In genomic region chr9:129596541-129597328, GRCh38 we compare ENCODE assay signal across 9 cellular contexts. TPM values are rescaled to one million over a fixed set of nuclear protein-coding genes. Genes with fewer than 3 reads are reported as not detected.
DNase-seq lines count a peak whose midpoint lies in the region; ATAC-seq and TF ChIP-seq lines count a peak whose summit lies in the region.
"Had no signal": no experiment of that assay in that cellular context is flagged by ENCODE, and none has a peak within 500 bp of the region (broad histone marks: within the 10 kb centered on the region; RNA-seq: fewer than 3 reads in every experiment).

No MANE protein-coding gene starts in this region.

- H3K36me3 ChIP-seq in Peyer's patch (no peaks in the 10 kb centered on the region), esophagus (ENCODE audit: control insufficient read depth in 2 of 2, insufficient read depth in 2 of 2, low read length in 1 of 2) (no peaks in the 10 kb centered on the region)

- H3K4me1 ChIP-seq in Peyer's patch (peaks cover 0 to 16% (median 12%) of the 10 kb centered on the region in 4 donors), esophagus (ENCODE audit: control insufficient read depth in 2 of 2, insufficient read depth in 2 of 2, low read length in 1 of 2) (peaks cover 0 to 7% of the 10 kb centered on the region in 2 donors)

- peak overlapping the region; percentile 53 for H3K27ac ChIP-seq in AG04450 (ENCODE audit: low read depth, low read length)
- H3K27ac ChIP-seq in Peyer's patch = peak overlapping the region; percentile 73 to 90 (median 80)
- H3K27ac ChIP-seq in esophagus (ENCODE audit: low read depth in 2 of 2, low read length in 1 of 2) = peak overlapping the region; percentile 77 to 83

- WGBS in esophagus, 2 donors = 33 to 48% methylated on average over 23 to 33 of the region's 33 CpGs

- H3K36me3 Mint-ChIP-seq in natural killer cell = no peaks in the 10 kb centered on the region

- H3K4me3 ChIP-seq in AG04450 (ENCODE audit: low read depth, low read length) (peak overlapping the region; percentile 59), Peyer's patch (peak overlapping the region in 3 of 4 donors; percentile 22 to 48 (median 48)), esophagus (ENCODE audit: low read depth in 1 of 2, low read length in 2 of 2) (peak overlapping the region; percentile 2 to 43)

- intact Hi-C loops in natural killer cell (cut with micrococcal nuclease) = no loop called here

- no peak for TF ChIP-seq CTCF in AG04450 (IDR thresholded peaks at IDR 0.05; ENCODE audit: low read depth, low read length)
- TF ChIP-seq CTCF in Peyer's patch (IDR thresholded peaks at IDR 0.05) = no peak
- TF ChIP-seq CTCF in natural killer cell (IDR thresholded peaks at IDR 0.05) = no peak

- POLR2A ChIA-PET in AG04450 (lab: Yijun Ruan, JAX) = interaction anchor here (0.7 to 2.7 kb wide), 9 partner anchors 12 to 422 kb away, joined by 3 to 36 read pairs (median 4); partner anchors contain the start of gene IER5L

- H3K27me3 Mint-ChIP-seq in natural killer cell (ENCODE audit: low read depth in 2 of 2) = peaks cover 24 to 33% of the 10 kb centered on the region in 2 donors

- peak overlapping the region; percentile 52 for H3K4me3 Mint-ChIP-seq in natural killer cell

- ATAC-seq in natural killer cell (peak in 2 of 3 donors; percentile 12 to 17), GM21717 (IDR thresholded peaks at IDR 0.05; ENCODE audit: unreplicated experiment) (no peak)

- CTCF ChIA-PET in AG04450 (lab: Charles Lee) = interaction anchor here (0.6 to 1.8 kb wide), 4 partner anchors 28 to 465 kb away, joined by 3 to 11 read pairs (median 4); no protein-coding TSS in a partner anchor

- H3K27me3 ChIP-seq in AG04450 (ENCODE audit: control insufficient read depth, insufficient read depth, low read length) = no peaks in the 10 kb centered on the region
- no peaks in the 10 kb centered on the region for H3K27me3 ChIP-seq in Peyer's patch
- H3K27me3 ChIP-seq in esophagus (ENCODE audit: control insufficient read depth in 1 of 2, insufficient read depth in 2 of 2, low read length in 2 of 2) = no peaks in the 10 kb centered on the region

- DNase-seq in AG04450 (ENCODE audit: low read depth, low spot score) (peak; percentile 59), Peyer's patch (peak in 1 of 3 donors; percentile 67), natural killer cell (no peak), NCI-H748 treated with DMSO at 0.1 percent for 48 hours (lab: John Stamatoyannopoulos, UW) (no peak), NCI-H774 (lab: John Stamatoyannopoulos, UW) (no peak)
- DNase-seq in activated CD4-positive, CD25-positive, alpha-beta regulatory T cell (lab: John Stamatoyannopoulos, UW) = no peak
- DNase-seq: T-helper 9 cell had no signal

- TF ChIP-seq POLR2A in Peyer's patch (IDR thresholded peaks at IDR 0.05) = peak in 1 of 2 donors; percentile 34

- H3K9me3 ChIP-seq in AG04450 (ENCODE audit: control insufficient read depth, insufficient read depth, low read length) (no peaks in the 10 kb centered on the region; the same call in 1 of the 2 replicates), Peyer's patch (no peaks in the 10 kb centered on the region), esophagus (ENCODE audit: control insufficient read depth in 2 of 2, insufficient read depth in 1 of 2, low read depth in 1 of 2, low read length in 1 of 2) (no peaks in the 10 kb centered on the region)

- H3K27ac Mint-ChIP-seq in natural killer cell = peak overlapping the region in 1 of 2 donors; percentile 42

- H3K9me3 Mint-ChIP-seq in natural killer cell = no peaks in the 10 kb centered on the region

- H3K4me1 Mint-ChIP-seq in natural killer cell = peaks cover 5 to 30% of the 10 kb centered on the region in 2 donors

RNA-seq across cellular contexts. Expression of gene C9orf50, which starts 24.2 kb away (rescaled TPM):
- polyA plus RNA-seq in AG04450 (2011; rRNA removed) (0.26 and 0.30 TPM in 2 replicates), esophagus (under 1 TPM in 1 of 2 donors, not detected in 1; 0.05 TPM)
- not detected in 2 replicates for polyA minus RNA-seq in AG04450 (2011; rRNA and poly(A)+ RNA removed)
- total RNA-seq in Peyer's patch (not detected), natural killer cell (not detected)

RNA-seq across cellular contexts. Expression of gene NTMT1, which starts 29.2 kb away (rescaled TPM):
- 49.3 and 50.4 TPM in 2 replicates for polyA plus RNA-seq in AG04450 (2011; rRNA removed)
- 25.3 and 30.8 TPM in 2 replicates for polyA minus RNA-seq in AG04450 (2011; rRNA and poly(A)+ RNA removed)
- 10 to 100 TPM; 11.9 to 35.5 (median 26.6) TPM for total RNA-seq in Peyer's patch
- polyA plus RNA-seq in esophagus = 10 to 100 TPM; 14.2 to 30.6 TPM
- total RNA-seq in natural killer cell = 10 to 100 TPM; 17.1 to 23.5 (median 17.1) TPM

RNA-seq across cellular contexts. Expression of gene ASB6, which starts 45.2 kb away (rescaled TPM):
- 11.6 and 15.3 TPM in 2 replicates for polyA plus RNA-seq in AG04450 (2011; rRNA removed)
- polyA minus RNA-seq in AG04450 (2011; rRNA and poly(A)+ RNA removed) = 9.4 and 14.0 TPM in 2 replicates
- total RNA-seq in Peyer's patch = 10 to 100 TPM; 19.8 to 26.8 (median 23.0) TPM
- 10 to 100 TPM; 14.4 to 15.1 TPM for polyA plus RNA-seq in esophagus
- total RNA-seq in natural killer cell = 10 to 100 TPM; 21.9 to 35.4 (median 32.4) TPM
